In the genomic region with DNA sequence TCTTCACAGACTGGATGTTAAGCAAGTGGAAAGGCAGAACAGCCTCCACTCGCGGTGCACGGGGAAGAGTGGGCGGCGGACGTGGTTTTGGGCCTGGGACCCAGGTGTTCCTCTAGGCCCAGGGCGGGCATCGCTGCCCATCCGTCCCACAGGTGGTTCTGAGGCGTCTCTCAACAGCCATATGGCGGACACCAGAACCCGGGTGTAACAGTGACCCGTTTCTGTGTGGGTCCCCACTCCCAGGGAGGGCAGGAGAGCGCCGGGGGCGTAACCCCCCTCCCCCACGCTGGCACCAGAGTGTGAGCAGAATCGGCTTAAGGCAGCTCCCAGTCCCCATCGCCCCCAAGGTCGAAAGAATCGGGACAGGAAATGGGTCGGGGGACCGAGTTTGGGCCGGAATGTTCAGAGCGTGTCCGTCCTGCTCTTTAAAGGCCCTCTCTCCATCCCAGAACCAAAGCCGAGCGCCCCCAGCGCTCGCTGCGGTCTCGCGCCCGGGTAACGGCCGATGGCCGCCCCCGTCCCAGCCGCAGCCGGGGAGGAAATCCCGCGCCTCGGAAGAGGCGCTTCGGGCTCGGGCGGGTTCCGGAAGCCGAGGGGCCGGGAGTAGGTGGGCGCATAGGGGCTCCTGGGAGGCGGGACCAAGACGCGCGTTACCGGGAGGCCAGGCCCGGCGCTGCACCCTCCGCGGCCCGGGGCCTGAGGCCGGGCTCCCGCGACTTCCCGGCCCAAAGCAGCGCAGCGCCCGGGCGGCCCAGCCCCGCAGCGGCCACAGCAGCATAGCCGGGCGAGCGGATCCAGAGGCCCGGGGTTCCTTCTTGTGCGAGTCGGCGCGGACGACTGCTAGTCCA, we compare ENCODE assay signal across 8 cellular contexts. TPM values are rescaled to one million over a fixed set of nuclear protein-coding genes. Genes with fewer than 3 reads are reported as not detected.
A peak's percentile ranks its signal among the peaks of the same experiment; 100 is the strongest.
DNase-seq lines count a peak whose midpoint lies in the region; ATAC-seq and TF ChIP-seq lines count a peak whose summit lies in the region.

A gene (minus strand): TSS at position 839 of the 848 bp plus-strand sequence. CDS start 61 bp downstream, at position 778.

- DNase-seq in BJ (ENCODE audit: low read depth) (no peak), GM23338 (ENCODE audit: low spot score) (peak; percentile 84), mucosa of descending colon (peak; percentile 71 to 84 (median 79)), GF-D8 (lab: John Stamatoyannopoulos, UW) (no peak)
- peak; percentile 78 to 81 for DNase-seq in activated T-cell treated with anti-CD3 and anti-CD28 coated beads, Interleukin-2, amount 50 U/mL, for 72 hours
- peak; percentile 82 for DNase-seq in stimulated activated CD8-positive, alpha-beta memory T cell treated with anti-CD3 and anti-CD28 coated beads, Interleukin-4, amount 100 ng/mL, for 48 hours

- peak within 1 kb of the TSS; percentile 93 for H3K4me2 ChIP-seq in GM23338
- peak within 1 kb of the TSS; percentile 64 for H3K4me2 ChIP-seq in OCI-LY1 (ENCODE audit: low read length)

- peak within 1 kb of the TSS; percentile 56; the same call in 1 of the 2 replicates for H3K27ac Mint-ChIP-seq in GM23338
- H3K27ac Mint-ChIP-seq in activated T-cell treated with anti-CD3 and anti-CD28 coated beads, Interleukin-2, amount 50 U/mL, for 72 hours = peak within 1 kb of the TSS; percentile 99

- CTCF ChIA-PET in BJ (lab: Yijun Ruan, JAX) = interaction anchor here (1.1 to 1.8 kb wide), 3 partner anchors 10 to 31 kb away, joined by 3 to 4 read pairs (median 4); no protein-coding TSS in a partner anchor

- H3K4me3 Mint-ChIP-seq in GM23338 = peak within 1 kb of the TSS; percentile 79
- peak within 1 kb of the TSS; percentile 83 to 85 for H3K4me3 Mint-ChIP-seq in activated T-cell treated with anti-CD3 and anti-CD28 coated beads, Interleukin-2, amount 50 U/mL, for 72 hours

- POLR2A ChIA-PET in BJ (lab: Charles Lee) = no interaction called here

- peak within 1 kb of the TSS; percentile 79 for H3K27ac ChIP-seq in GM23338 (ENCODE audit: low read depth)
- H3K27ac ChIP-seq in OCI-LY1 (ENCODE audit: low read depth, low read length, poor library complexity, severe bottlenecking) = peak within 1 kb of the TSS; percentile 85
- peak within 1 kb of the TSS; percentile 89 to 92 for H3K27ac ChIP-seq in esophagus (ENCODE audit: low read depth in 2 of 2, low read length in 1 of 2)

- H3K9me3 Mint-ChIP-seq in GM23338 = peaks cover 12% of the 10 kb centered on the region; the same call in 2 of the 3 replicates
- H3K9me3 Mint-ChIP-seq in activated T-cell treated with anti-CD3 and anti-CD28 coated beads, Interleukin-2, amount 50 U/mL, for 72 hours = no peaks in the 10 kb centered on the region

- H3K4me3 ChIP-seq in BJ (ENCODE audit: low read depth, low read length) (peak within 1 kb of the TSS; percentile 59), GM23338 (peak within 1 kb of the TSS; percentile 65), OCI-LY1 (ENCODE audit: low read depth, low read length, poor library complexity, severe bottlenecking) (peak within 1 kb of the TSS; percentile 53), esophagus (ENCODE audit: low read depth in 1 of 2, low read length in 2 of 2) (peak within 1 kb of the TSS; percentile 58 to 68), mucosa of descending colon (peak within 1 kb of the TSS; percentile 71)

- H3K9me2 ChIP-seq in GM23338 (ENCODE audit: insufficient read depth) = peaks cover 3% of the 10 kb centered on the region; the same call in 1 of the 2 replicates
- no peaks in the 10 kb centered on the region for H3K9me2 ChIP-seq in OCI-LY1 (ENCODE audit: low read depth, low read length)

- 2% methylated on average over 79 to 80 of the region's 80 CpGs for WGBS in esophagus, 2 donors

- peaks cover 29% of the 10 kb centered on the region for H3K27me3 Mint-ChIP-seq in GM23338 (ENCODE audit: insufficient read depth, low read depth, poor library complexity)
- no peaks in the 10 kb centered on the region for H3K27me3 Mint-ChIP-seq in activated T-cell treated with anti-CD3 and anti-CD28 coated beads, Interleukin-2, amount 50 U/mL, for 72 hours (ENCODE audit: low read depth)

- H3K27me3 ChIP-seq in BJ (ENCODE audit: control insufficient read depth, insufficient read depth, low read length) (no peaks in the 10 kb centered on the region), GM23338 (ENCODE audit: insufficient read depth) (peaks cover 18% of the 10 kb centered on the region), OCI-LY1 (ENCODE audit: insufficient read depth, low read length) (no peaks in the 10 kb centered on the region), esophagus (ENCODE audit: control insufficient read depth in 1 of 2, insufficient read depth in 2 of 2, low read length in 2 of 2) (no peaks in the 10 kb centered on the region)

- ATAC-seq in GM23338 (peak; percentile 79), mucosa of descending colon (peak; percentile 63)
- ATAC-seq in activated T-cell treated with anti-CD3 and anti-CD28 coated beads, Interleukin-2, amount 50 U/mL, for 72 hours (replicated peaks in 1 of 2) = peak; percentile 60 to 63

- H3K36me3 Mint-ChIP-seq in GM23338 (ENCODE audit: low read depth) = peaks cover 5% of the 10 kb centered on the region; the same call in 2 of the 3 replicates
- peaks cover 9 to 20% of the 10 kb centered on the region in 2 donors for H3K36me3 Mint-ChIP-seq in activated T-cell treated with anti-CD3 and anti-CD28 coated beads, Interleukin-2, amount 50 U/mL, for 72 hours (ENCODE audit: insufficient read depth in 2 of 2)

- H3K4me1 ChIP-seq in GM23338 (ENCODE audit: insufficient read depth) (peaks cover 11% of the 10 kb centered on the region), OCI-LY1 (ENCODE audit: insufficient read depth, low read length, severe bottlenecking) (peaks cover 77% of the 10 kb centered on the region), esophagus (ENCODE audit: control insufficient read depth in 2 of 2, insufficient read depth in 2 of 2, low read length in 1 of 2) (peaks cover 0 to 8% of the 10 kb centered on the region in 2 donors), mucosa of descending colon (ENCODE audit: low read depth) (peaks cover 30% of the 10 kb centered on the region)

- intact Hi-C loops in mucosa of descending colon (cut with DNase I, micrococcal nuclease) = no loop called here

- TF ChIP-seq CTCF in BJ (IDR thresholded peaks at IDR 0.05; ENCODE audit: insufficient read depth, low read depth, low read length) (0 out of 2 replicates have a peak, but pooled peaks have one; percentile 25), GM23338 (conservative IDR thresholded peaks at IDR 0.05; ENCODE audit: low read depth in 2 of 2) (0 out of 4 replicates have a peak, but pooled peaks of 1 of the 2 experiments have one; percentile 0), OCI-LY1 (IDR thresholded peaks at IDR 0.05; ENCODE audit: low read length) (peak; percentile 32; the same call in 1 of the 2 replicates), mucosa of descending colon (IDR thresholded peaks at IDR 0.05) (no peak)

- peaks cover 21% of the 10 kb centered on the region for H3K4me1 Mint-ChIP-seq in GM23338
- H3K4me1 Mint-ChIP-seq in activated T-cell treated with anti-CD3 and anti-CD28 coated beads, Interleukin-2, amount 50 U/mL, for 72 hours (ENCODE audit: low read depth) = peaks cover 54% of the 10 kb centered on the region

- H3K36me3 ChIP-seq in BJ (ENCODE audit: control insufficient read depth, insufficient read depth, low read length) (peaks cover 1% of the 10 kb centered on the region; the same call in 1 of the 2 replicates), GM23338 (ENCODE audit: insufficient read depth) (no peaks in the 10 kb centered on the region), OCI-LY1 (ENCODE audit: insufficient read depth, low read length) (no peaks in the 10 kb centered on the region), esophagus (ENCODE audit: control insufficient read depth in 2 of 2, insufficient read depth in 2 of 2, low read length in 1 of 2) (no peaks in the 10 kb centered on the region), mucosa of descending colon (ENCODE audit: low read depth) (no peaks in the 10 kb centered on the region)

- no peaks in the 10 kb centered on the region for H3K9me3 ChIP-seq in OCI-LY1 (ENCODE audit: low read length)
- H3K9me3 ChIP-seq in esophagus (ENCODE audit: control insufficient read depth in 2 of 2, insufficient read depth in 1 of 2, low read depth in 1 of 2, low read length in 1 of 2) = no peaks in the 10 kb centered on the region
- no peaks in the 10 kb centered on the region for H3K9me3 ChIP-seq in mucosa of descending colon

- H3F3A ChIP-seq in GM23338 (replicated peaks; ENCODE audit: low read depth) = peaks cover 20% of the 10 kb centered on the region; the same call in 1 of the 2 replicates
- no peaks in the 10 kb centered on the region; the same call in 1 of the 2 replicates for H3F3A ChIP-seq in OCI-LY1 (ENCODE audit: insufficient read depth, low read length)

- 0 out of 2 replicates have a peak, but pooled peaks cover 5% of the 10 kb centered on the region for H4K20me1 ChIP-seq in GM23338 (replicated peaks; ENCODE audit: insufficient read depth)
- no peaks in the 10 kb centered on the region for H4K20me1 ChIP-seq in OCI-LY1 (ENCODE audit: insufficient read depth, low read length)

- peak within 1 kb of the TSS; percentile 58 for H3K9ac ChIP-seq in OCI-LY1 (ENCODE audit: low read length)

- peak within 1 kb of the TSS; percentile 84; the same call in 1 of the 2 replicates for H2AFZ ChIP-seq in GM23338
- no peak within 1 kb of the TSS for H2AFZ ChIP-seq in OCI-LY1 (ENCODE audit: low read length)

- no peaks in the 10 kb centered on the region; the same call in 1 of the 2 replicates for H3K79me2 ChIP-seq in GM23338 (replicated peaks; ENCODE audit: insufficient read depth)
- peaks cover 17% of the 10 kb centered on the region for H3K79me2 ChIP-seq in OCI-LY1 (ENCODE audit: insufficient read depth, low read length)

TF ChIP-seq in GM23338, 12 proteins besides CTCF, POLR2A, EP300 and RAD21:
- TF ChIP-seq EZH2phosphoT487 (IDR thresholded peaks at IDR 0.05; ENCODE audit: unreplicated experiment) = no peak
- TF ChIP-seq POLR2AphosphoS5 (IDR thresholded peaks at IDR 0.05; ENCODE audit: low read depth) = peak; percentile 65; the same call in 1 of the 2 replicates

RNA-seq across cellular contexts. Expression of the gene that starts here (rescaled TPM):
- 38.9 and 42.7 TPM in 2 replicates for polyA plus RNA-seq in BJ (2011; rRNA removed)
- 28.9 and 35.5 TPM in 2 replicates for polyA minus RNA-seq in BJ (2011; rRNA and poly(A)+ RNA removed)
- 4.2 and 5.4 TPM in 2 replicates for total RNA-seq in GM23338 (2014; rRNA removed; shearing (Covaris generic))
- 1.4 and 1.8 TPM in 2 replicates for polyA plus RNA-seq in GM23338 (2016; fragmentation: Nextera tagmentation; extraction: Ambion mirVana)
- total RNA-seq in activated T-cell treated with anti-CD3 and anti-CD28 coated beads, Interleukin-2, amount 50 U/mL, for 72 hours = 10 to 100 TPM; 16.4 to 16.6 TPM
- polyA plus RNA-seq in esophagus = 1 to 10 TPM; 5.9 to 8.3 TPM
- 10 to 100 TPM; 14.4 to 29.4 (median 17.8) TPM for total RNA-seq in mucosa of descending colon

Comparison
In these comparisons a context has a peak if more than half of its experiments do, and no peak if none do; other contexts are left out.
1. DNase-seq: peak in GM23338 (single experiment), activated T-cell treated with anti-CD3 and anti-CD28 coated beads, Interleukin-2, amount 50 U/mL, for 72 hours (2 of 2), mucosa of descending colon (3 of 3) and stimulated activated CD8-positive, alpha-beta memory T cell treated with anti-CD3 and anti-CD28 coated beads, Interleukin-4, amount 100 ng/mL, for 48 hours (single experiment); none in BJ (single experiment) and GF-D8 (single experiment).
2. Peak in every context shown above with its lines, with median percentiles within 50 percentile points of each other: H3K4me3 ChIP-seq, ATAC-seq and H3K27ac ChIP-seq.